Comparison of ENCODE assay signal across 31 cellular contexts in the genomic region with DNA sequence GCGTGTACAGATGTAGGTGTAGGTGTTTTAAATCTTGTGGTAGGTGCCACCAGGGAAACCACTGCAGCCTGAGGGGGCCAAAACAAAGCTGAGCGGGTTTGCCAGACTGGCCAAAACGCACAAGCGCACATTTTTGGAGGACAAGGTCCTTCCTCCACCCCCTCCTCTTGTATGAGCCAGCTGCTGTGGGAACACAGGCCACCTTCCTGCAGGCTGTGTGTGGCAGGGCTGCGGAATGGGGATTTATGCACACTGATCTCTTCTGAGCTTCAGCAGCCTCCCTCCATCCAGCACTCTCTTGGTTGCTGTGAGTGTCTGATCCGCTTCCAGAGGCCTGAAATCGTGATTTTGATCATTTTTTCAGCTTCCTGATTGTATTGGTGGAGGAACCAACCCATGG.
"Had no signal": no experiment of that assay in that cellular context is flagged by ENCODE, and none has a peak within 500 bp of the region (broad histone marks: within the 10 kb centered on the region; RNA-seq: fewer than 3 reads in every experiment).

No MANE protein-coding gene starts in this region.

- ATAC-seq: activated CD4-positive, alpha-beta T cell treated with anti-CD3 and anti-CD28 coated beads for 36 hours; activated CD4-positive, CD25-positive, alpha-beta regulatory T cell treated with anti-CD3 and anti-CD28 coated beads, Interleukin-2, amount 50 U/mL, for 24 hours; activated CD8-positive, alpha-beta memory T cell treated with anti-CD3 and anti-CD28 coated beads, Interleukin-2, amount 10 ng/mL, durations not matched to agents 7 days and 5 days; activated CD8-positive, alpha-beta T cell treated with anti-CD3 and anti-CD28 coated beads, Interleukin-2, amount 10 ng/mL, durations not matched to agents 7 days and 5 days; activated naive CD8-positive, alpha-beta T cell treated with anti-CD3 and anti-CD28 coated beads, Interleukin-2, amount 50 U/mL, for 24 hours; WTC11 had no signal

- DNase-seq: activated CD4-positive, alpha-beta memory T cell treated with anti-CD3 and anti-CD28 coated beads, Interleukin-2, amount 10 ng/mL, durations not matched to agents 7 days and 5 days; activated CD4-positive, alpha-beta T cell treated with anti-CD3 and anti-CD28 coated beads for 1 hour; activated CD4-positive, alpha-beta T cell treated with anti-CD3 and anti-CD28 coated beads for 36 hours; activated CD4-positive, alpha-beta T cell treated with anti-CD3 and anti-CD28 coated beads for 48 hours; activated CD4-positive, alpha-beta T cell treated with anti-CD3 and anti-CD28 coated beads, Interleukin-2, amount 10 ng/mL, durations not matched to agents 7 days and 5 days; activated CD4-positive, alpha-beta T cell treated with anti-CD3 and anti-CD28 coated beads, Interleukin-2, amount 50 U/mL, for 48 hours; activated CD4-positive, CD25-positive, alpha-beta regulatory T cell; activated CD8-positive, alpha-beta memory T cell treated with anti-CD3 and anti-CD28 coated beads for 24 hours; activated CD8-positive, alpha-beta memory T cell treated with anti-CD3 and anti-CD28 coated beads, Interleukin-2, amount 10 ng/mL, durations not matched to agents 7 days and 5 days; activated CD8-positive, alpha-beta memory T cell treated with anti-CD3 and anti-CD28 coated beads, Interleukin-2, amount 50 U/mL, for 48 hours; activated CD8-positive, alpha-beta T cell treated with anti-CD3 and anti-CD28 coated beads, Interleukin-2, amount 10 ng/mL, durations not matched to agents 7 days and 5 days; activated effector memory CD4-positive, alpha-beta T cell treated with Interleukin-2 at 50 U/mL for 16 hours; activated gamma-delta T cell; activated naive CD4-positive, alpha-beta T cell treated with anti-CD3 and anti-CD28 coated beads, Interleukin-2, amount 10 ng/mL, durations not matched to agents 7 days and 5 days; activated naive CD4-positive, alpha-beta T cell treated with Interleukin-2 at 50 U/mL for 16 hours; activated naive CD8-positive, alpha-beta T cell treated with anti-CD3 and anti-CD28 coated beads, Interleukin-2, amount 10 ng/mL, durations not matched to agents 7 days and 5 days; activated naive CD8-positive, alpha-beta T cell treated with anti-CD3 and anti-CD28 coated beads, Interleukin-2, amount 50 U/mL, for 24 hours; activated T-cell treated with anti-CD3 and anti-CD28 coated beads, Interleukin-2, amount 50 U/mL, for 24 hours; activated T-cell treated with anti-CD3 and anti-CD28 coated beads, Interleukin-2, amount 50 U/mL, for 48 hours; amygdala; anterior cingulate cortex; caudate nucleus; cerebellar nuclear complex; T-helper 1 cell; T-helper 2 cell; T-helper 9 cell had no signal

- H3K4me3 ChIP-seq: ascending aorta, cardiac muscle cell had no signal

- H3K27ac ChIP-seq: ascending aorta, cardiac muscle cell, VCaP had no signal

- H3K27me3 ChIP-seq: ascending aorta, cardiac muscle cell had no signal

- H3K9me3 ChIP-seq: ascending aorta had no signal
